8 cellular contexts compared by ENCODE assay signal in genomic region chr3:120449701-120450216, GRCh38. TPM values are rescaled to one million over a fixed set of nuclear protein-coding genes. Genes with fewer than 3 reads are reported as not detected.
A peak's percentile ranks its signal among the peaks of the same experiment; 100 is the strongest.
DNase-seq lines count a peak whose midpoint lies in the region; ATAC-seq and TF ChIP-seq lines count a peak whose summit lies in the region.
"Had no signal": no experiment of that assay in that cellular context is flagged by ENCODE, and none has a peak within 500 bp of the region (broad histone marks: within the 10 kb centered on the region; RNA-seq: fewer than 3 reads in every experiment).

No MANE protein-coding gene starts in this region.

- peaks cover 16% of the 10 kb centered on the region for H3K4me1 Mint-ChIP-seq in activated naive CD8-positive, alpha-beta T cell (ENCODE audit: low read depth)

- peak overlapping the region; percentile 86 for H3K4me3 Mint-ChIP-seq in activated naive CD8-positive, alpha-beta T cell

- H3K79me2 ChIP-seq in hepatocyte, result peaks cover 46% of the 10 kb centered on the region

- no peaks in the 10 kb centered on the region for H3K27me3 ChIP-seq in hepatocyte
- peaks cover 0 to 50% (median 21%) of the 10 kb centered on the region in 7 donors for H3K27me3 ChIP-seq in spleen (replicated peaks in 1 of 7)

- H3K9me3 Mint-ChIP-seq in activated naive CD8-positive, alpha-beta T cell (ENCODE audit: low read depth), result no peaks in the 10 kb centered on the region

- no peaks in the 10 kb centered on the region for H3K9me2 ChIP-seq in hepatocyte (replicated peaks; ENCODE audit: insufficient read depth)

- H3K36me3 ChIP-seq in hepatocyte (replicated peaks; ENCODE audit: insufficient read depth, low read depth), result no peaks in the 10 kb centered on the region
- H3K36me3 ChIP-seq in spleen, result no peaks in the 10 kb centered on the region

- H3K9me3 ChIP-seq in hepatocyte (ENCODE audit: low read depth) (no peaks in the 10 kb centered on the region), spleen (peaks cover 0 to 12% (median 3%) of the 10 kb centered on the region in 8 donors)

- peak overlapping the region; percentile 83 for H2AFZ ChIP-seq in hepatocyte

- H4K20me1 ChIP-seq in hepatocyte (ENCODE audit: insufficient read depth, poor library complexity, severe bottlenecking), result peaks cover 15% of the 10 kb centered on the region

- DNase-seq in HFF-Myc (ENCODE audit: extremely low read depth, low read depth), result no peak
- no peak for DNase-seq in hepatocyte (ENCODE audit: low spot score)
- no peak for DNase-seq in spleen
- no peak for DNase-seq in islet precursor cell
- no peak for DNase-seq in stimulated activated CD8-positive, alpha-beta memory T cell treated with anti-CD3 and anti-CD28 coated beads, Interleukin-4, amount 100 ng/mL, for 48 hours
- DNase-seq: NCI-H1436 had no signal

- intact Hi-C loops in spleen (cut with DNase I; ENCODE audit: low total_unique reads), result no loop called here

- H3K27ac ChIP-seq in hepatocyte (peak overlapping the region; percentile 92), spleen (peak overlapping the region in 7 of 8 donors; percentile 77 to 84 (median 79))

- H3K4me1 ChIP-seq in hepatocyte (ENCODE audit: insufficient read depth) (peaks cover 16% of the 10 kb centered on the region), spleen (peaks cover 0 to 26% (median 15%) of the 10 kb centered on the region in 6 donors)

- no peak overlapping the region for H3K27ac Mint-ChIP-seq in activated naive CD8-positive, alpha-beta T cell

- TF ChIP-seq POLR2A in spleen (IDR thresholded peaks at IDR 0.05), result no peak

- WGBS in hepatocyte (ENCODE audit: low lambda C conversion rate, missing lambda C conversion rate), result 5% methylated on average over 10 of the region's 10 CpGs
- 12 to 17% (median 16%) methylated on average over 10 of the region's 10 CpGs for WGBS in spleen, 5 donors

- ATAC-seq in HG02623 (IDR thresholded peaks at IDR 0.05; ENCODE audit: unreplicated experiment), result no peak

- H3K27me3 Mint-ChIP-seq in activated naive CD8-positive, alpha-beta T cell, result peaks cover 31% of the 10 kb centered on the region

- no peaks in the 10 kb centered on the region for H3K36me3 Mint-ChIP-seq in activated naive CD8-positive, alpha-beta T cell

- TF ChIP-seq CTCF in HFF-Myc (IDR thresholded peaks at IDR 0.05; ENCODE audit: low read depth, low read length, missing control alignments) (no peak), hepatocyte (IDR thresholded peaks at IDR 0.05; ENCODE audit: poor library complexity) (no peak), spleen (IDR thresholded peaks at IDR 0.05 in 8 of 11, conservative IDR thresholded peaks at IDR 0.05 in 3 of 11) (no peak)

- H3K4me3 ChIP-seq in HFF-Myc (replicated peaks; ENCODE audit: low read depth, low read length), result peak overlapping the region; percentile 76
- H3K4me3 ChIP-seq in hepatocyte, result peak overlapping the region; percentile 97
- peak overlapping the region; percentile 53 to 78 (median 62) for H3K4me3 ChIP-seq in spleen

- peak overlapping the region; percentile 92 for H3K4me2 ChIP-seq in hepatocyte

RNA-seq across cellular contexts. Expression of gene FSTL1, which starts 1.0 kb away (rescaled TPM):
- 344 and 390 TPM in 2 replicates for total RNA-seq in hepatocyte
- polyA plus RNA-seq in hepatocyte, result 183 and 195 TPM in 2 replicates
- total RNA-seq in spleen, result 100 to 1,000 TPM in 5 of 7 donors, 10 to 100 TPM in 2; 84.4 to 228 (median 115) TPM
- 10 to 100 TPM in 2 of 3 donors, 1 to 10 TPM in 1; 6.7 to 18.1 (median 17.9) TPM for polyA plus RNA-seq in spleen
